12 cellular contexts compared by ENCODE assay signal in genomic region chr11:95153857-95154246, GRCh38.
DNase-seq lines count a peak whose midpoint lies in the region; ATAC-seq, FAIRE-seq and TF ChIP-seq lines count a peak whose summit lies in the region.
"Had no signal": no experiment of that assay in that cellular context is flagged by ENCODE, and none has a peak within 500 bp of the region (broad histone marks: within the 10 kb centered on the region; RNA-seq: fewer than 3 reads in every experiment).

No MANE protein-coding gene starts in this region.

- in situ Hi-C loops in GM12878 (cut with MboI) = loop anchor here (5.0 kb wide), 3 partner anchors 553 to 1273 kb away; no protein-coding TSS in a partner anchor

- CTCF ChIA-PET in GM12878 (lab: Yijun Ruan, JAX) = interaction anchor here (0.7 to 24.1 kb wide), 55 partner anchors 10 to 1272 kb away, joined by 3 to 590 read pairs (median 5); partner anchors contain the start of genes CEP57, ENDOD1, SESN3 and SRSF8

- 95% methylated on average over 1 of the region's 1 CpG for whole genome bisulfite sequencing in GM12878 (ENCODE audit: insufficient coverage, insufficient replicate concordance, low lambda C conversion rate, missing lambda C conversion rate)
- 93% methylated on average over 1 of the region's 1 CpG for WGBS in smooth muscle cell (ENCODE audit: low lambda C conversion rate)
- 100% methylated on average over 1 of the region's 1 CpG; no CpG with 5 or more reads in 1 of the 2 donors for whole genome bisulfite sequencing in gastroesophageal sphincter (ENCODE audit: low coverage in 1 of 2), 2 donors

- no peaks in the 10 kb centered on the region for H3K27me3 Mint-ChIP-seq in activated T-cell treated with anti-CD3 and anti-CD28 coated beads, Interleukin-2, amount 50 U/mL, for 72 hours (ENCODE audit: low read depth)
- H3K27me3 Mint-ChIP-seq: type B pancreatic cell had no signal

- TF ChIP-seq POLR2A in GM12878 (IDR thresholded peaks at IDR 0.05; ENCODE audit: low read depth, low read length) (no peak), gastroesophageal sphincter (IDR thresholded peaks at IDR 0.05) (no peak)

- no peaks in the 10 kb centered on the region for H3K36me3 ChIP-seq in OCI-LY3 (replicated peaks; ENCODE audit: low read depth, low read length)
- H3K36me3 ChIP-seq in GM12878 (ENCODE audit: control insufficient read depth in 2 of 2, insufficient read depth in 2 of 2, low read length in 1 of 2) = no peaks in the 10 kb centered on the region
- no peaks in the 10 kb centered on the region for H3K36me3 ChIP-seq in smooth muscle cell (ENCODE audit: low read depth)
- H3K36me3 ChIP-seq in gastroesophageal sphincter = no peaks in the 10 kb centered on the region

- no peak for FAIRE-seq in GM12878 (lab: Jason Lieb, UNC)

- H3K4me3 Mint-ChIP-seq in activated T-cell treated with anti-CD3 and anti-CD28 coated beads, Interleukin-2, amount 50 U/mL, for 72 hours = peak overlapping the region; percentile 79 to 93
- H3K4me3 Mint-ChIP-seq: brain, type B pancreatic cell had no signal

- BruUV-seq in GM12878 (replicated peaks; lab: Mats Ljungman, UMichigan) = no TSS peak

- POLR2A ChIA-PET in GM12878 (lab: Charles Lee) = interaction anchor here (0.6 to 4.4 kb wide), 10 partner anchors 75 to 608 kb away, joined by 3 to 23 read pairs (median 3); partner anchors contain the start of gene SESN3

- peaks cover 24% of the 10 kb centered on the region for H3F3A ChIP-seq in smooth muscle cell (ENCODE audit: low read depth)

- H3K4me3 ChIP-seq in OCI-LY3 (ENCODE audit: low read length) = no peak overlapping the region
- no peak overlapping the region for H3K4me3 ChIP-seq in GM12878
- no peak overlapping the region for H3K4me3 ChIP-seq in smooth muscle cell
- H3K4me3 ChIP-seq in gastroesophageal sphincter = no peak overlapping the region

- TF ChIP-seq CTCF in OCI-LY3 (IDR thresholded peaks at IDR 0.05; ENCODE audit: low read depth, low read length) (no peak), GM12878 (IDR thresholded peaks at IDR 0.05 in 2 of 3, conservative IDR thresholded peaks at IDR 0.05 in 1 of 3; ENCODE audit: control insufficient read depth in 2 of 3, extremely low read depth in 1 of 3, insufficient read depth in 1 of 3, low read depth in 3 of 3, low read length in 3 of 3) (no peak), smooth muscle cell (IDR thresholded peaks at IDR 0.05; ENCODE audit: borderline replicate concordance, insufficient read depth, poor library complexity, severe bottlenecking) (no peak), gastroesophageal sphincter (IDR thresholded peaks at IDR 0.05) (no peak)

- H3K4me1 ChIP-seq in OCI-LY3 (ENCODE audit: low read length) = peaks cover 20% of the 10 kb centered on the region
- H3K4me1 ChIP-seq in GM12878 (ENCODE audit: control insufficient read depth, insufficient read depth, low read length) = peaks cover 2% of the 10 kb centered on the region; the same call in 1 of the 2 replicates
- peaks cover 17% of the 10 kb centered on the region for H3K4me1 ChIP-seq in smooth muscle cell (ENCODE audit: low read depth)
- H3K4me1 ChIP-seq in gastroesophageal sphincter = peaks cover 7 to 69% (median 7%) of the 10 kb centered on the region in 3 donors

- H3K79me2 ChIP-seq in OCI-LY3 (ENCODE audit: low read length) (no peaks in the 10 kb centered on the region), GM12878 (ENCODE audit: control insufficient read depth, insufficient read depth, low read length) (no peaks in the 10 kb centered on the region), smooth muscle cell (ENCODE audit: low read depth) (no peaks in the 10 kb centered on the region)

- peak overlapping the region; percentile 95 for H3K27ac Mint-ChIP-seq in activated T-cell treated with anti-CD3 and anti-CD28 coated beads, Interleukin-2, amount 50 U/mL, for 72 hours
- H3K27ac Mint-ChIP-seq: type B pancreatic cell had no signal

- H3K4me2 ChIP-seq in OCI-LY3 (ENCODE audit: low read length) (peak overlapping the region; percentile 97), GM12878 (ENCODE audit: control insufficient read depth, insufficient read depth) (no peak overlapping the region), smooth muscle cell (peak overlapping the region; percentile 57)

- H3K9ac ChIP-seq in OCI-LY3 (ENCODE audit: low read length) (no peak overlapping the region), GM12878 (ENCODE audit: control insufficient read depth, insufficient read depth, low read length) (no peak overlapping the region), smooth muscle cell (ENCODE audit: low read depth) (no peak overlapping the region)

- H3K9me3 ChIP-seq in OCI-LY3 (ENCODE audit: insufficient read depth, low read length) (no peaks in the 10 kb centered on the region), GM12878 (replicated peaks; ENCODE audit: control insufficient read depth, insufficient read depth, low read length) (no peaks in the 10 kb centered on the region), smooth muscle cell (replicated peaks; ENCODE audit: low read depth) (no peaks in the 10 kb centered on the region), gastroesophageal sphincter (no peaks in the 10 kb centered on the region)

- no peak for DNase-seq in activated T-cell treated with anti-CD3 and anti-CD28 coated beads, Interleukin-2, amount 50 U/mL, for 72 hours
- no peak for DNase-seq in activated T-cell treated with anti-CD3 and anti-CD28 coated beads, Interleukin-2, amount 50 U/mL, for 48 hours
- DNase-seq in GM12878 (ENCODE audit: low read depth, low spot score) (no peak), smooth muscle cell (lab: John Stamatoyannopoulos, UW; ENCODE audit: unreplicated experiment) (no peak), hippocampal formation (lab: John Stamatoyannopoulos, UW) (no peak), ureter (ENCODE audit: low spot score) (no peak)
- DNase-seq: NCI-H1694 had no signal

- H3K27me3 ChIP-seq in OCI-LY3 (ENCODE audit: low read depth, low read length) = no peaks in the 10 kb centered on the region
- H3K27me3 ChIP-seq in GM12878 (replicated peaks in 1 of 2; ENCODE audit: control insufficient read depth in 2 of 2, insufficient read depth in 2 of 2, low read length in 1 of 2) = no peaks in the 10 kb centered on the region; a peak in 1 of 4 replicates
- H3K27me3 ChIP-seq in smooth muscle cell (ENCODE audit: low read depth) = no peaks in the 10 kb centered on the region
- no peaks in the 10 kb centered on the region for H3K27me3 ChIP-seq in gastroesophageal sphincter

- peaks cover 52% of the 10 kb centered on the region for H3K4me1 Mint-ChIP-seq in activated T-cell treated with anti-CD3 and anti-CD28 coated beads, Interleukin-2, amount 50 U/mL, for 72 hours (ENCODE audit: low read depth)

- H3K27ac ChIP-seq in OCI-LY3 (ENCODE audit: low read length) = no peak overlapping the region
- H3K27ac ChIP-seq in GM12878 (ENCODE audit: control insufficient read depth, insufficient read depth) = no peak overlapping the region
- H3K27ac ChIP-seq in smooth muscle cell (ENCODE audit: low read depth) = no peak overlapping the region
- no peak overlapping the region for H3K27ac ChIP-seq in gastroesophageal sphincter

- H4K20me1 ChIP-seq in OCI-LY3 (ENCODE audit: insufficient read depth, low read length) = no peaks in the 10 kb centered on the region
- H4K20me1 ChIP-seq in GM12878 (ENCODE audit: control insufficient read depth, insufficient read depth) = no peaks in the 10 kb centered on the region
- H4K20me1 ChIP-seq in smooth muscle cell (ENCODE audit: low read depth) = no peaks in the 10 kb centered on the region

- H2AFZ ChIP-seq in OCI-LY3 (ENCODE audit: low read depth, low read length) = no peak overlapping the region
- peak overlapping the region; percentile 54; the same call in 1 of the 2 replicates for H2AFZ ChIP-seq in GM12878 (ENCODE audit: control insufficient read depth, low read depth, low read length)
- no peak overlapping the region for H2AFZ ChIP-seq in smooth muscle cell (ENCODE audit: low read depth)

- H3K9me3 Mint-ChIP-seq in activated T-cell treated with anti-CD3 and anti-CD28 coated beads, Interleukin-2, amount 50 U/mL, for 72 hours = no peaks in the 10 kb centered on the region
- H3K9me3 Mint-ChIP-seq: type B pancreatic cell had no signal

- RAD21 ChIA-PET in GM12878 (lab: Charles Lee; ENCODE audit: unreplicated experiment) = interaction anchor here (0.6 to 16.6 kb wide), 45 partner anchors 10 to 1274 kb away, joined by 3 to 425 read pairs (median 5); partner anchors contain the start of genes ENDOD1, FAM76B, SESN3 and SRSF8

- ATAC-seq in activated T-cell treated with anti-CD3 and anti-CD28 coated beads, Interleukin-2, amount 50 U/mL, for 72 hours (replicated peaks in 1 of 2) = no peak
- ATAC-seq in GM12878 (no peak), gastroesophageal sphincter (no peak)
- ATAC-seq: right cardiac atrium had no signal

- H3K36me3 Mint-ChIP-seq in activated T-cell treated with anti-CD3 and anti-CD28 coated beads, Interleukin-2, amount 50 U/mL, for 72 hours (ENCODE audit: insufficient read depth in 2 of 2) = no peaks in the 10 kb centered on the region
- H3K36me3 Mint-ChIP-seq: brain had no signal

- SMC1A ChIA-PET in GM12878 (lab: Charles Lee; ENCODE audit: uncharacterized antibody, unreplicated experiment) = interaction anchor here (0.8 to 12.5 kb wide), 58 partner anchors 10 to 1272 kb away, joined by 3 to 474 read pairs (median 5); partner anchors contain the start of genes CEP57, FAM76B, SESN3 and SRSF8

- intact Hi-C loops in GM12878 (cut with micrococcal nuclease; ENCODE audit: unreplicated experiment) = loop anchor here (1.0 to 5.0 kb wide), 7 partner anchors 95 to 813 kb away; partner anchors contain the start of gene MTMR2

- TF ChIP-seq EP300 in GM12878 (IDR thresholded peaks at IDR 0.05; ENCODE audit: borderline replicate concordance in 1 of 2, control insufficient read depth in 1 of 2, low read depth in 2 of 2, low read length in 2 of 2) = no peak
- no peak for TF ChIP-seq EP300 in gastroesophageal sphincter (IDR thresholded peaks at IDR 0.05)

- TF ChIP-seq RAD21 in GM12878 (IDR thresholded peaks at IDR 0.05; ENCODE audit: insufficient read depth, low read depth, low read length) = no peak
